In genomic region chr16:660132-660458, GRCh38 we compare ENCODE assay signal across 14 cellular contexts. TPM values are rescaled to one million over a fixed set of nuclear protein-coding genes. Genes with fewer than 3 reads are reported as not detected.
DNase-seq lines count a peak whose midpoint lies in the region; ATAC-seq, FAIRE-seq and TF ChIP-seq lines count a peak whose summit lies in the region.
"Had no signal": no experiment of that assay in that cellular context is flagged by ENCODE, and none has a peak within 500 bp of the region (broad histone marks: within the 10 kb centered on the region; RNA-seq: fewer than 3 reads in every experiment).

No MANE protein-coding gene starts in this region.

- peak overlapping the region; percentile 65 for H3K4me2 ChIP-seq in A549

- peaks cover 7% of the 10 kb centered on the region for H3K36me3 ChIP-seq in HUES64 (ENCODE audit: insufficient read depth, low read length)
- no peaks in the 10 kb centered on the region for H3K36me3 ChIP-seq in rectal smooth muscle tissue (ENCODE audit: control insufficient read depth, insufficient read depth, low read length)
- H3K36me3 ChIP-seq: thyroid gland had no signal

- TF ChIP-seq EP300 in A549 (IDR thresholded peaks at IDR 0.05), result no peak

- H3K4me1 ChIP-seq in A549 (peaks cover 14% of the 10 kb centered on the region), HUES64 (ENCODE audit: insufficient read depth, low read length) (0 out of 2 replicates have a peak, but pooled peaks cover 3% of the 10 kb centered on the region), rectal smooth muscle tissue (ENCODE audit: control insufficient read depth, insufficient read depth, low read length) (peaks cover 12% of the 10 kb centered on the region)

- H3K9ac ChIP-seq in HUES64 (ENCODE audit: low read depth, low read length) (no peak overlapping the region), rectal smooth muscle tissue (ENCODE audit: low read length) (no peak overlapping the region)

- WGBS in A549 (ENCODE audit: missing lambda C conversion rate), result 52% methylated on average over 5 of the region's 6 CpGs
- WGBS in HUES64, result 88% methylated on average over 6 of the region's 6 CpGs

- no peak for TF ChIP-seq POLR2A in A549 (IDR thresholded peaks at IDR 0.05; ENCODE audit: low read length)

- DNase-seq in A549 (ENCODE audit: low read depth in 1 of 2, low spot score in 1 of 2) (no peak), dorsolateral prefrontal cortex (no peak), NCI-H446 (lab: John Stamatoyannopoulos, UW) (no peak), cortex of kidney (lab: John Stamatoyannopoulos, UW) (no peak), HK-2 (ENCODE audit: unreplicated experiment) (no peak)
- DNase-seq: activated CD4-positive, alpha-beta T cell treated with anti-CD3 and anti-CD28 coated beads for 36 hours; DND-41; thyroid gland had no signal

- CTCF ChIA-PET in A549 (lab: Yijun Ruan, JAX), result interaction anchor here (0.5 to 13.5 kb wide), 23 partner anchors 10 to 657 kb away, joined by 3 to 105 read pairs (median 7); partner anchors contain the start of genes MCRIP2, METTL26, RHBDL1 and WDR90

- H3K27me3 ChIP-seq in HUES64 (ENCODE audit: insufficient read depth, low read length) (no peaks in the 10 kb centered on the region), dorsolateral prefrontal cortex (no peaks in the 10 kb centered on the region), rectal smooth muscle tissue (ENCODE audit: control insufficient read depth, insufficient read depth, low read length) (no peaks in the 10 kb centered on the region)
- H3K27me3 ChIP-seq: thyroid gland had no signal

- POLR2A ChIA-PET in A549 (lab: Yijun Ruan, JAX), result interaction anchor here (1.0 to 1.4 kb wide), 2 partner anchors 15 to 31 kb away, joined by 3 read pairs; partner anchors contain the start of gene RHBDL1

- intact Hi-C loops in dorsolateral prefrontal cortex (cut with DNase I), result no loop called here

- ATAC-seq in A549 (peak; percentile 3 to 5; a peak in 5 of 6 replicates), GM19467 (IDR thresholded peaks at IDR 0.05; ENCODE audit: unreplicated experiment) (no peak)

- H3K27ac ChIP-seq in A549 (peak overlapping the region in 1 of 2 experiments; percentile 79; a peak in 3 of 6 replicates), HUES64 (ENCODE audit: low read depth, low read length) (0 out of 2 replicates have a peak overlapping the region, but pooled peaks have one; percentile 25), dorsolateral prefrontal cortex (peak overlapping the region in 52 of 59 donors; percentile 14 to 88 (median 74)), rectal smooth muscle tissue (ENCODE audit: low read depth, low read length) (peak overlapping the region; percentile 76)

- no peaks in the 10 kb centered on the region for H3K9me3 ChIP-seq in A549
- no peaks in the 10 kb centered on the region for H3K9me3 ChIP-seq in HUES64 (ENCODE audit: insufficient read depth, low read depth, low read length)
- H3K9me3 ChIP-seq: thyroid gland had no signal

- no peak for TF ChIP-seq CTCF in A549 (IDR thresholded peaks at IDR 0.05)
- no peak for TF ChIP-seq CTCF in dorsolateral prefrontal cortex (IDR thresholded peaks at IDR 0.05 in 54 of 56, conservative IDR thresholded peaks at IDR 0.05 in 2 of 56; ENCODE audit: low read depth in 1 of 56, partially characterized antibody in 56 of 56)

- H3K4me3 ChIP-seq in A549 (no peak overlapping the region), HUES64 (ENCODE audit: low read length) (no peak overlapping the region), dorsolateral prefrontal cortex (peak overlapping the region in 53 of 59 donors; percentile 5 to 64 (median 48)), rectal smooth muscle tissue (ENCODE audit: low read length) (peak overlapping the region; percentile 52)
- H3K4me3 ChIP-seq: thyroid gland had no signal

- FAIRE-seq in A549 (lab: Jason Lieb, UNC), result no peak
- FAIRE-seq: frontal cortex, HepG2, keratinocyte had no signal

- TF ChIP-seq RAD21 in A549 (conservative IDR thresholded peaks at IDR 0.05 in 1 of 2, IDR thresholded peaks at IDR 0.05 in 1 of 2), result no peak

TF ChIP-seq in A549, 52 proteins besides CTCF, POLR2A, EP300 and RAD21 (continues in another document):
- TF ChIP-seq POLR2AphosphoS2 (conservative IDR thresholded peaks at IDR 0.05; ENCODE audit: low read length), result no peak
- no peak for TF ChIP-seq CBX2 (IDR thresholded peaks at IDR 0.05; ENCODE audit: borderline replicate concordance, low read depth)
- TF ChIP-seq HES2 (IDR thresholded peaks at IDR 0.05), result no peak
- TF ChIP-seq ELK1 (IDR thresholded peaks at IDR 0.05; ENCODE audit: low read depth, low read length), result no peak
- no peak for TF ChIP-seq SREBF2 (IDR thresholded peaks at IDR 0.05)

RNA-seq across cellular contexts. Expression of gene RHOT2, which starts 7.8 kb away (rescaled TPM):
- 33.9 and 38.0 TPM in 2 replicates for polyA plus RNA-seq in A549 (2011; rRNA removed)
- 125 and 162 TPM in 2 replicates for polyA plus RNA-seq in A549 (2012; cell fraction: cytosol; rRNA removed)
- 953 and 1,278 TPM in 2 replicates for polyA plus RNA-seq in A549 (2012; cell fraction: nucleus; rRNA removed)
- polyA plus RNA-seq in A549 (2017; fragmentation: RNase III; extraction: RNeasy Plus Mini Kit Qiagen cat#74134 plus additional on column Dnase treatment), result 74.0 to 83.5 TPM (median 83.1 TPM) in 3 replicates
- 26.4 and 38.1 TPM in 2 replicates for polyA minus RNA-seq in A549 (2011; rRNA and poly(A)+ RNA removed)
- polyA plus RNA-seq in HUES64 (2013, experiment 1 of 2), result 96.7 TPM
- 84.0 TPM for polyA plus RNA-seq in HUES64 (2013, experiment 2 of 2)
- 100 to 1,000 TPM in 63 of 120 experiments, 10 to 100 TPM in 57; 69.8 to 145 (median 101) TPM for total RNA-seq in dorsolateral prefrontal cortex

RNA-seq across cellular contexts. Expression of gene WDR90, which starts 10.9 kb away (rescaled TPM):
- polyA plus RNA-seq in A549 (2011; rRNA removed) (6.5 and 7.3 TPM in 2 replicates), A549 (2017; fragmentation: RNase III; extraction: RNeasy Plus Mini Kit Qiagen cat#74134 plus additional on column Dnase treatment) (28.1 to 31.4 TPM (median 30.7 TPM) in 3 replicates)
- polyA plus RNA-seq in A549 (2012; cell fraction: cytosol; rRNA removed), result 27.7 and 34.5 TPM in 2 replicates
- polyA plus RNA-seq in A549 (2012; cell fraction: nucleus; rRNA removed), result 286 and 396 TPM in 2 replicates
- polyA minus RNA-seq in A549 (2011; rRNA and poly(A)+ RNA removed), result 4.8 and 8.1 TPM in 2 replicates
- 26.0 TPM for polyA plus RNA-seq in HUES64 (2013, experiment 1 of 2)
- 19.5 TPM for polyA plus RNA-seq in HUES64 (2013, experiment 2 of 2)
- total RNA-seq in dorsolateral prefrontal cortex, result 10 to 100 TPM; 12.5 to 50.4 (median 25.7) TPM

RNA-seq across cellular contexts. Expression of gene RHBDL1, which starts 15.4 kb away (rescaled TPM):
- polyA plus RNA-seq in A549 (2011; rRNA removed) (0.56 and 0.75 TPM in 2 replicates), A549 (2017; fragmentation: RNase III; extraction: RNeasy Plus Mini Kit Qiagen cat#74134 plus additional on column Dnase treatment) (1.2 to 1.6 TPM (median 1.4 TPM) in 3 replicates)
- polyA plus RNA-seq in A549 (2012; cell fraction: cytosol; rRNA removed), result 1.5 and 1.8 TPM in 2 replicates
- 19.1 and 19.7 TPM in 2 replicates for polyA plus RNA-seq in A549 (2012; cell fraction: nucleus; rRNA removed)
- 0.12 and 0.29 TPM in 2 replicates for polyA minus RNA-seq in A549 (2011; rRNA and poly(A)+ RNA removed)
- polyA plus RNA-seq in HUES64 (2013, experiment 1 of 2), result 0.60 TPM
- 1.1 TPM for polyA plus RNA-seq in HUES64 (2013, experiment 2 of 2)
- 10 to 100 TPM; 10.3 to 39.1 (median 26.5) TPM for total RNA-seq in dorsolateral prefrontal cortex

RNA-seq across cellular contexts. Expression of gene MCRIP2, which starts 18.5 kb away (rescaled TPM):
- polyA plus RNA-seq in A549 (2011; rRNA removed) (10.7 and 12.9 TPM in 2 replicates), A549 (2017; fragmentation: RNase III; extraction: RNeasy Plus Mini Kit Qiagen cat#74134 plus additional on column Dnase treatment) (20.3 to 21.3 TPM (median 21.3 TPM) in 3 replicates)
- polyA plus RNA-seq in A549 (2012; cell fraction: cytosol; rRNA removed), result 55.0 and 61.1 TPM in 2 replicates
- 68.5 and 70.2 TPM in 2 replicates for polyA plus RNA-seq in A549 (2012; cell fraction: nucleus; rRNA removed)
- polyA minus RNA-seq in A549 (2011; rRNA and poly(A)+ RNA removed), result 2.0 TPM in 2 replicates
- polyA plus RNA-seq in HUES64 (2013, experiment 1 of 2), result 27.1 TPM
- 22.4 TPM for polyA plus RNA-seq in HUES64 (2013, experiment 2 of 2)
- 10 to 100 TPM; 24.1 to 97.3 (median 38.0) TPM for total RNA-seq in dorsolateral prefrontal cortex

RNA-seq across cellular contexts. Expression of gene STUB1, which starts 20.1 kb away (rescaled TPM):
- 53.2 and 60.6 TPM in 2 replicates for polyA plus RNA-seq in A549 (2011; rRNA removed)
- 134 and 143 TPM in 2 replicates for polyA plus RNA-seq in A549 (2012; cell fraction: cytosol; rRNA removed)
- 123 and 167 TPM in 2 replicates for polyA plus RNA-seq in A549 (2012; cell fraction: nucleus; rRNA removed)
- polyA plus RNA-seq in A549 (2017; fragmentation: RNase III; extraction: RNeasy Plus Mini Kit Qiagen cat#74134 plus additional on column Dnase treatment), result 90.0 to 93.5 TPM (median 90.4 TPM) in 3 replicates
- 18.1 and 28.3 TPM in 2 replicates for polyA minus RNA-seq in A549 (2011; rRNA and poly(A)+ RNA removed)
- 54.4 TPM for polyA plus RNA-seq in HUES64 (2013, experiment 1 of 2)
- 55.0 TPM for polyA plus RNA-seq in HUES64 (2013, experiment 2 of 2)
- 100 to 1,000 TPM in 119 of 120 experiments, 10 to 100 TPM in 1; 99.4 to 191 (median 150) TPM for total RNA-seq in dorsolateral prefrontal cortex

Comparison
In these comparisons a context has a peak if more than half of its experiments do, and no peak if none do; other contexts are left out.
1. H3K4me3 ChIP-seq: peak in dorsolateral prefrontal cortex (53 of 59) and rectal smooth muscle tissue (single experiment); none in A549 (single experiment) and HUES64 (single experiment).